In genomic region chr1:181062800-181063428, GRCh38 we compare ENCODE assay signal across 8 cellular contexts. TPM values are rescaled to one million over a fixed set of nuclear protein-coding genes. Genes with fewer than 3 reads are reported as not detected.
DNase-seq lines count a peak whose midpoint lies in the region; ATAC-seq and TF ChIP-seq lines count a peak whose summit lies in the region.

No MANE protein-coding gene starts in this region.

- peak overlapping the region; percentile 38 to 39 for H3K4me3 ChIP-seq in neutrophil (ENCODE audit: low read depth in 1 of 2, low read length in 1 of 2)

- H3K36me3 ChIP-seq in neutrophil, result peaks cover 9% of the 10 kb centered on the region

- intact Hi-C loops in activated T-helper 1 cell treated with anti-CD3 and anti-CD28 coated beads, Interleukin-12 subunit alpha, Interleukin-12 subunit beta, Interleukin-2, Interleukin-4 antibody, amounts not matched to agents 30 ng/mL and 10 ng/mL and 1 ng/mL, durations not matched to agents 14 hours and 24 hours and 36 hours (cut with micrococcal nuclease), result loop anchor here (1.0 to 2.0 kb wide), 3 partner anchors 19 to 78 kb away; no protein-coding TSS in a partner anchor

- H3K4me1 Mint-ChIP-seq in activated T-helper 1 cell treated with anti-CD3 and anti-CD28 coated beads, Interleukin-12 subunit alpha, Interleukin-12 subunit beta, Interleukin-2, Interleukin-4 antibody, amounts not matched to agents 30 ng/mL and 10 ng/mL and 1 ng/mL, durations not matched to agents 14 hours and 24 hours and 36 hours (ENCODE audit: low read depth), result peaks cover 25% of the 10 kb centered on the region

- DNase-seq in GM10266 (ENCODE audit: extremely low spot score) (peak; percentile 39), iPS-NIHi11 (ENCODE audit: low spot score) (no peak), NCI-H2029 (lab: John Stamatoyannopoulos, UW) (no peak), SW 1271 (lab: John Stamatoyannopoulos, UW) (no peak)
- DNase-seq in activated T-helper 1 cell treated with anti-CD3 and anti-CD28 coated beads, Interleukin-12 subunit alpha, Interleukin-12 subunit beta, Interleukin-2, Interleukin-4 antibody, amounts not matched to agents 30 ng/mL and 10 ng/mL and 1 ng/mL, durations not matched to agents 14 hours and 24 hours and 36 hours (ENCODE audit: low spot score), result peak; percentile 14

- peaks cover 21% of the 10 kb centered on the region for H3K36me3 Mint-ChIP-seq in activated T-helper 1 cell treated with anti-CD3 and anti-CD28 coated beads, Interleukin-12 subunit alpha, Interleukin-12 subunit beta, Interleukin-2, Interleukin-4 antibody, amounts not matched to agents 30 ng/mL and 10 ng/mL and 1 ng/mL, durations not matched to agents 14 hours and 24 hours and 36 hours (ENCODE audit: low read depth)

- no peaks in the 10 kb centered on the region for H3K27me3 ChIP-seq in neutrophil

- peaks cover 8% of the 10 kb centered on the region for H3K9me3 Mint-ChIP-seq in activated T-helper 1 cell treated with anti-CD3 and anti-CD28 coated beads, Interleukin-12 subunit alpha, Interleukin-12 subunit beta, Interleukin-2, Interleukin-4 antibody, amounts not matched to agents 30 ng/mL and 10 ng/mL and 1 ng/mL, durations not matched to agents 14 hours and 24 hours and 36 hours

- H3K27ac ChIP-seq in neutrophil, result peak overlapping the region; percentile 79

- peak overlapping the region; percentile 34 for H3K4me3 Mint-ChIP-seq in activated T-helper 1 cell treated with anti-CD3 and anti-CD28 coated beads, Interleukin-12 subunit alpha, Interleukin-12 subunit beta, Interleukin-2, Interleukin-4 antibody, amounts not matched to agents 30 ng/mL and 10 ng/mL and 1 ng/mL, durations not matched to agents 14 hours and 24 hours and 36 hours

- peaks cover 19 to 21% of the 10 kb centered on the region in 2 experiments for H3K4me1 ChIP-seq in neutrophil (ENCODE audit: control insufficient read depth in 1 of 2, insufficient read depth in 1 of 2, low read depth in 1 of 2, low read length in 1 of 2)

- no peaks in the 10 kb centered on the region for H3K9me3 ChIP-seq in neutrophil

- H3K27me3 Mint-ChIP-seq in activated T-helper 1 cell treated with anti-CD3 and anti-CD28 coated beads, Interleukin-12 subunit alpha, Interleukin-12 subunit beta, Interleukin-2, Interleukin-4 antibody, amounts not matched to agents 30 ng/mL and 10 ng/mL and 1 ng/mL, durations not matched to agents 14 hours and 24 hours and 36 hours (ENCODE audit: insufficient read depth), result no peaks in the 10 kb centered on the region

- peak overlapping the region; percentile 70 for H3K27ac Mint-ChIP-seq in activated T-helper 1 cell treated with anti-CD3 and anti-CD28 coated beads, Interleukin-12 subunit alpha, Interleukin-12 subunit beta, Interleukin-2, Interleukin-4 antibody, amounts not matched to agents 30 ng/mL and 10 ng/mL and 1 ng/mL, durations not matched to agents 14 hours and 24 hours and 36 hours

- no peak for TF ChIP-seq CTCF in GM10266 (IDR thresholded peaks at IDR 0.05; ENCODE audit: control insufficient read depth, insufficient read depth, low read depth, missing control alignments)
- no peak for TF ChIP-seq CTCF in neutrophil (IDR thresholded peaks at IDR 0.05)

- peak; percentile 68 for ATAC-seq in GM21381 (IDR thresholded peaks at IDR 0.05; ENCODE audit: unreplicated experiment)
- ATAC-seq in HG03558 (IDR thresholded peaks at IDR 0.05; ENCODE audit: extremely low read depth, unreplicated experiment), result peak; percentile 65

RNA-seq across cellular contexts. Expression of gene IER5, which starts 25.6 kb away (rescaled TPM):
- 59.4 and 61.5 TPM in 2 replicates for total RNA-seq in activated T-helper 1 cell treated with anti-CD3 and anti-CD28 coated beads, Interleukin-12 subunit alpha, Interleukin-12 subunit beta, Interleukin-2, Interleukin-4 antibody, amounts not matched to agents 30 ng/mL and 10 ng/mL and 1 ng/mL, durations not matched to agents 14 hours and 24 hours and 36 hours

RNA-seq across cellular contexts. Expression of gene MR1, which starts 29.1 kb away (rescaled TPM):
- 16.6 and 17.6 TPM in 2 replicates for total RNA-seq in activated T-helper 1 cell treated with anti-CD3 and anti-CD28 coated beads, Interleukin-12 subunit alpha, Interleukin-12 subunit beta, Interleukin-2, Interleukin-4 antibody, amounts not matched to agents 30 ng/mL and 10 ng/mL and 1 ng/mL, durations not matched to agents 14 hours and 24 hours and 36 hours

RNA-seq across cellular contexts. Expression of gene STX6, which starts 40.2 kb away (rescaled TPM):
- 32.5 and 33.1 TPM in 2 replicates for total RNA-seq in activated T-helper 1 cell treated with anti-CD3 and anti-CD28 coated beads, Interleukin-12 subunit alpha, Interleukin-12 subunit beta, Interleukin-2, Interleukin-4 antibody, amounts not matched to agents 30 ng/mL and 10 ng/mL and 1 ng/mL, durations not matched to agents 14 hours and 24 hours and 36 hours

Comparison
In these comparisons a context has a peak if more than half of its experiments do, and no peak if none do; other contexts are left out.
1. DNase-seq: peak in GM10266 (single experiment) and activated T-helper 1 cell treated with anti-CD3 and anti-CD28 coated beads, Interleukin-12 subunit alpha, Interleukin-12 subunit beta, Interleukin-2, Interleukin-4 antibody, amounts not matched to agents 30 ng/mL and 10 ng/mL and 1 ng/mL, durations not matched to agents 14 hours and 24 hours and 36 hours (single experiment); none in iPS-NIHi11 (single experiment), NCI-H2029 (single experiment) and SW 1271 (0 of 2).